Comparison of ENCODE assay signal across 11 cellular contexts in genomic region chr7:129914536-129915272, GRCh38. TPM values are rescaled to one million over a fixed set of nuclear protein-coding genes. Genes with fewer than 3 reads are reported as not detected.
A peak's percentile ranks its signal among the peaks of the same experiment; 100 is the strongest.
DNase-seq lines count a peak whose midpoint lies in the region; ATAC-seq and TF ChIP-seq lines count a peak whose summit lies in the region.
"Had no signal": no experiment of that assay in that cellular context is flagged by ENCODE, and none has a peak within 500 bp of the region (broad histone marks: within the 10 kb centered on the region; RNA-seq: fewer than 3 reads in every experiment).

No MANE protein-coding gene starts in this region.

- no peak overlapping the region for H3K4me3 ChIP-seq in right atrium auricular region
- no peak overlapping the region for H3K4me3 ChIP-seq in testis
- H3K4me3 ChIP-seq: esophagus muscularis mucosa had no signal

- H3K27ac ChIP-seq in right atrium auricular region (peak overlapping the region in 1 of 2 donors; percentile 44), testis (peak overlapping the region; percentile 36 to 39)
- H3K27ac ChIP-seq: brain microvascular endothelial cell had no signal

- TF ChIP-seq POLR2A in testis (IDR thresholded peaks at IDR 0.05): no peak

- H3K4me1 ChIP-seq in right atrium auricular region (peaks cover 0 to 56% of the 10 kb centered on the region in 2 donors), testis (peaks cover 56% of the 10 kb centered on the region)

- CTCF ChIA-PET in activated CD4-positive, alpha-beta memory T cell treated with anti-CD3 and anti-CD28 coated beads for 36 hours (lab: Charles Lee): no interaction called here

- no peak for DNase-seq in Right ventricle myocardium superior
- no peak for DNase-seq in right atrium auricular region (ENCODE audit: low spot score)
- DNase-seq in amniotic epithelial cell (ENCODE audit: low read depth): peak; percentile 73
- peak; percentile 25 for DNase-seq in islet precursor cell
- DNase-seq in testis: no peak
- no peak for DNase-seq in activated CD4-positive, alpha-beta memory T cell treated with anti-CD3 and anti-CD28 coated beads for 36 hours
- no peak for DNase-seq in GM20000 (ENCODE audit: low spot score)
- DNase-seq: brain microvascular endothelial cell, NCI-H187 had no signal

- POLR2A ChIA-PET in activated CD4-positive, alpha-beta memory T cell treated with anti-CD3 and anti-CD28 coated beads for 36 hours (lab: Charles Lee): no interaction called here

- H3K9me3 ChIP-seq in right atrium auricular region (no peaks in the 10 kb centered on the region), testis (no peaks in the 10 kb centered on the region)
- H3K9me3 ChIP-seq: esophagus muscularis mucosa had no signal

- no peak for TF ChIP-seq CTCF in right atrium auricular region (IDR thresholded peaks at IDR 0.05)
- TF ChIP-seq CTCF in testis (IDR thresholded peaks at IDR 0.05): no peak
- no peak for TF ChIP-seq CTCF in GM20000 (IDR thresholded peaks at IDR 0.05; ENCODE audit: extremely low read depth, missing control alignments)

- no peaks in the 10 kb centered on the region for H3K9me3 Mint-ChIP-seq in activated CD4-positive, alpha-beta memory T cell treated with anti-CD3 and anti-CD28 coated beads for 36 hours

- intact Hi-C loops in Right ventricle myocardium superior (cut with DNase I): no loop called here
- intact Hi-C loops in testis (cut with DNase I; ENCODE audit: low total_unique reads): no loop called here
- intact Hi-C loops in activated CD4-positive, alpha-beta memory T cell treated with anti-CD3 and anti-CD28 coated beads for 36 hours (cut with micrococcal nuclease): loop anchor here (5.0 kb wide), 1 partner anchor 37 kb away; no protein-coding TSS in a partner anchor

- peaks cover 56% of the 10 kb centered on the region for H3K4me1 Mint-ChIP-seq in activated CD4-positive, alpha-beta memory T cell treated with anti-CD3 and anti-CD28 coated beads for 36 hours (ENCODE audit: low read depth)

- 54 to 62% methylated on average over 9 of the region's 9 CpGs for WGBS in testis, 2 donors

- H3K27me3 ChIP-seq in right atrium auricular region (no peaks in the 10 kb centered on the region), testis (no peaks in the 10 kb centered on the region)
- H3K27me3 ChIP-seq: brain microvascular endothelial cell, esophagus muscularis mucosa had no signal

- H3K4me3 Mint-ChIP-seq in activated CD4-positive, alpha-beta memory T cell treated with anti-CD3 and anti-CD28 coated beads for 36 hours: no peak overlapping the region

- ATAC-seq in Right ventricle myocardium superior (ENCODE audit: poor library complexity) (peak; percentile 13), GM21367 (IDR thresholded peaks at IDR 0.05; ENCODE audit: unreplicated experiment) (no peak)

- H3K36me3 ChIP-seq in right atrium auricular region: peaks cover 4% of the 10 kb centered on the region
- no peaks in the 10 kb centered on the region for H3K36me3 ChIP-seq in testis (ENCODE audit: low read depth, missing control alignments)

- no peak overlapping the region for H3K27ac Mint-ChIP-seq in activated CD4-positive, alpha-beta memory T cell treated with anti-CD3 and anti-CD28 coated beads for 36 hours

- H3K36me3 Mint-ChIP-seq in activated CD4-positive, alpha-beta memory T cell treated with anti-CD3 and anti-CD28 coated beads for 36 hours: peaks cover 2% of the 10 kb centered on the region

- no peaks in the 10 kb centered on the region for H3K27me3 Mint-ChIP-seq in activated CD4-positive, alpha-beta memory T cell treated with anti-CD3 and anti-CD28 coated beads for 36 hours

RNA-seq across cellular contexts. Expression of gene UBE2H, which starts 38.1 kb away (rescaled TPM):
- 96.8 TPM for total RNA-seq in Right ventricle myocardium superior
- 10 to 100 TPM; 72.6 to 81.8 TPM for total RNA-seq in right atrium auricular region
- total RNA-seq in testis: 100 to 1,000 TPM; 126 to 130 TPM
- 93.5 TPM for polyA plus RNA-seq in testis (ENCODE audit: insufficient read depth, low read depth, low replicate concordance)
- total RNA-seq in activated CD4-positive, alpha-beta memory T cell treated with anti-CD3 and anti-CD28 coated beads for 36 hours: 10 to 100 TPM; 33.6 to 37.1 TPM

Comparison
In these comparisons a context has a peak if more than half of its experiments do, and no peak if none do; other contexts are left out.
1. DNase-seq: peak in amniotic epithelial cell (single experiment) and islet precursor cell (single experiment); none in Right ventricle myocardium superior (single experiment), right atrium auricular region (single experiment), testis (single experiment), activated CD4-positive, alpha-beta memory T cell treated with anti-CD3 and anti-CD28 coated beads for 36 hours (single experiment) and GM20000 (single experiment).